In the genomic region with DNA sequence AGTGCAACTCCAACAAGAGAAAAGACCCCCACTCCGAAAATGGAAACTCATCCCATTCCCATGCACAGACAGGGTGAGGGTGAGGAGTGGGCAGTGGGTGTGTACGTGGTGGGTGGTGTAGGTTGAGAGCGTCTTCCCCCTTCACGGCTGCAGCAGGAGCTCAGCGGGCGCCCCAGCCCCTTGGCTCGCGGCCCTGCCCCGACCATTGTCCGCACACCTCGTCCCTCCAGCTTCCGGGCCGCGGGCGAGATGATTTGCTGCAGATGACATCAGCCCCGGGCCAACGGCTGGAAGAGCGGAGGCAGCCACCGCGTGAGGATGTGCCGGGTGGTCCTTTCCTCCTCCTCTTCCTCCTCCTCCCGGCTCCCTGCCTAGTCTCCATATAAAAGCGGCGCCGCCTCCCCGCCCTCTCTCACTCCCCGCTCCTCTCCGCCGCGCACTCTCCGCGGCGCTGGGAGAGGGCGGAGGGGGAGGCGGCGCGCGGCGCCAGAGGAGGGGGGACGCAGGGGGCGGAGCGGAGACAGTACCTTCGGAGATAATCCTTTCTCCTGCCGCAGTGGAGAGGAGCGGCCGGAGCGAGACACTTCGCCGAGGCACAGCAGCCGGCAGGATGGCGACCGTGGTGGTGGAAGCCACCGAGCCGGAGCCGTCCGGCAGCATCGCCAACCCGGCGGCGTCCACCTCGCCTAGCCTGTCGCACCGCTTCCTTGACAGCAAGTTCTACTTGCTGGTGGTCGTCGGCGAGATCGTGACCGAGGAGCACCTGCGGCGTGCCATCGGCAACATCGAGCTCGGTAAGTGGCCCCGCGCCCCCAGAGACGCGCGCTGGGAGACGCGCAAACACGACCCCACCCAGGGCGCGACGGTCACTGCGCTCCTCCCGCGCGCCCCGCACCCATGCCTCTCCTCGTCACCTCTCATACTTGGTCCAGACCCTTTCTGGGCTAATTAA, we compare ENCODE assay signal across 8 cellular contexts. TPM values are rescaled to one million over a fixed set of nuclear protein-coding genes. Genes with fewer than 3 reads are reported as not detected.
DNase-seq lines count a peak whose midpoint lies in the region; ATAC-seq and TF ChIP-seq lines count a peak whose summit lies in the region.

TSS of gene MAP1B (plus strand) at position 554 of the 952 bp plus-strand sequence. CDS start at position 611, 57 bp downstream.

- intact Hi-C loops in esophagus muscularis mucosa (cut with DNase I): loop anchor here (2.0 to 5.0 kb wide), 3 partner anchors 175 to 324 kb away; no protein-coding TSS in a partner anchor

- H2BK120ac ChIP-seq in mesendoderm (ENCODE audit: low read depth, low read length): no peak within 1 kb of the TSS

- no peak within 1 kb of the TSS for H2AFZ ChIP-seq in Karpas-422 (ENCODE audit: low read length)

- H3K4me3 ChIP-seq in NB4 (ENCODE audit: low read depth, low read length) (no peak within 1 kb of the TSS), esophagus muscularis mucosa (peak within 1 kb of the TSS; percentile 89 to 90 (median 90)), mesendoderm (ENCODE audit: low read length) (peak within 1 kb of the TSS; percentile 67), thymus (ENCODE audit: low read length) (peak within 1 kb of the TSS; percentile 28), Karpas-422 (ENCODE audit: low read length) (no peak within 1 kb of the TSS)

- H4K5ac ChIP-seq in mesendoderm (ENCODE audit: low read length): no peak within 1 kb of the TSS

- peaks cover 0 to 3% (median 0%) of the 10 kb centered on the region in 4 donors for H3K27me3 ChIP-seq in esophagus muscularis mucosa
- H3K27me3 ChIP-seq in mesendoderm (ENCODE audit: insufficient read depth, low read length, poor library complexity): no peaks in the 10 kb centered on the region
- H3K27me3 ChIP-seq in thymus (ENCODE audit: control insufficient read depth, insufficient read depth): peaks cover 38% of the 10 kb centered on the region
- H3K27me3 ChIP-seq in Karpas-422 (ENCODE audit: low read length): no peaks in the 10 kb centered on the region

- no peak within 1 kb of the TSS for H4K8ac ChIP-seq in mesendoderm (ENCODE audit: low read depth, low read length)

- H2BK5ac ChIP-seq in mesendoderm (ENCODE audit: low read length): peak within 1 kb of the TSS; percentile 74

- H3K4ac ChIP-seq in mesendoderm (ENCODE audit: low read depth, low read length): peak within 1 kb of the TSS; percentile 86

- no peaks in the 10 kb centered on the region for H3K9me3 ChIP-seq in esophagus muscularis mucosa
- H3K9me3 ChIP-seq in thymus (ENCODE audit: control insufficient read depth): no peaks in the 10 kb centered on the region
- no peaks in the 10 kb centered on the region for H3K9me3 ChIP-seq in Karpas-422 (ENCODE audit: low read length)

- no peak for TF ChIP-seq CTCF in GM10248 (IDR thresholded peaks at IDR 0.05; ENCODE audit: control extremely low read depth, extremely low read depth, low read depth, missing control alignments)
- TF ChIP-seq CTCF in NB4 (IDR thresholded peaks at IDR 0.05; ENCODE audit: low read depth, low read length): no peak
- no peak for TF ChIP-seq CTCF in esophagus muscularis mucosa (IDR thresholded peaks at IDR 0.05)

- H3K4me1 ChIP-seq in esophagus muscularis mucosa (peaks cover 7 to 45% (median 38%) of the 10 kb centered on the region in 4 donors), mesendoderm (ENCODE audit: control insufficient read depth, low read depth, low read length) (peaks cover 13% of the 10 kb centered on the region), thymus (ENCODE audit: control insufficient read depth, insufficient read depth, low read length) (peaks cover 4% of the 10 kb centered on the region), Karpas-422 (ENCODE audit: low read length) (no peaks in the 10 kb centered on the region)

- H2AK5ac ChIP-seq in mesendoderm (ENCODE audit: low read length): no peak within 1 kb of the TSS

- H4K20me1 ChIP-seq in Karpas-422 (ENCODE audit: insufficient read depth, low read depth, low read length): no peaks in the 10 kb centered on the region

- 3% methylated on average over 43 of the region's 90 CpGs for WGBS in esophagus muscularis mucosa
- no CpG with 5 or more reads among the region's 90 CpGs for WGBS in mesendoderm (ENCODE audit: extremely low coverage, insufficient coverage, low lambda C conversion rate)
- WGBS in thymus: 3% methylated on average over 90 of the region's 90 CpGs

- no peak for TF ChIP-seq POLR2A in NB4 (IDR thresholded peaks at IDR 0.05; ENCODE audit: extremely low read depth, insufficient read length)
- no peak for TF ChIP-seq POLR2A in esophagus muscularis mucosa (IDR thresholded peaks at IDR 0.05; ENCODE audit: low read depth)

- DNase-seq in GM10248 (ENCODE audit: extremely low spot score): peak; percentile 40
- DNase-seq in NB4 (ENCODE audit: low read depth): peak; percentile 19
- peak; percentile 39 to 88 for DNase-seq in SW 1271 (lab: John Stamatoyannopoulos, UW)
- no peak for DNase-seq in esophagus muscularis mucosa (ENCODE audit: extremely low spot score)
- peak; percentile 98 for DNase-seq in mesendoderm
- no peak for DNase-seq in Karpas-422

- H3K36me3 ChIP-seq in esophagus muscularis mucosa (no peaks in the 10 kb centered on the region), mesendoderm (ENCODE audit: control insufficient read depth, insufficient read depth, low read length) (no peaks in the 10 kb centered on the region), thymus (ENCODE audit: control insufficient read depth, insufficient read depth) (no peaks in the 10 kb centered on the region), Karpas-422 (ENCODE audit: insufficient read depth, low read length) (no peaks in the 10 kb centered on the region)

- H3K27ac ChIP-seq in esophagus muscularis mucosa (replicated peaks in 1 of 4) (peak within 1 kb of the TSS; percentile 90 to 93 (median 91)), mesendoderm (ENCODE audit: low read depth, low read length) (peak within 1 kb of the TSS; percentile 60), thymus (ENCODE audit: low read depth) (no peak within 1 kb of the TSS), Karpas-422 (ENCODE audit: low read length) (no peak within 1 kb of the TSS)

- H3K79me2 ChIP-seq in mesendoderm (ENCODE audit: control insufficient read depth, insufficient read depth, low read length): peaks cover 32% of the 10 kb centered on the region
- H3K79me2 ChIP-seq in Karpas-422 (ENCODE audit: low read length): no peaks in the 10 kb centered on the region

- POLR2A ChIA-PET in GM10248 (lab: Yijun Ruan, JAX): no interaction called here

- peak within 1 kb of the TSS; percentile 77 for H3K18ac ChIP-seq in mesendoderm (ENCODE audit: low read length)

- no peak for TF ChIP-seq EP300 in esophagus muscularis mucosa (IDR thresholded peaks at IDR 0.05)

- CTCF ChIA-PET in GM10248 (lab: Yijun Ruan, JAX): no interaction called here

- no peak within 1 kb of the TSS for H3K23ac ChIP-seq in mesendoderm (ENCODE audit: low read length)

- H3K9ac ChIP-seq in mesendoderm (ENCODE audit: low read length): peak within 1 kb of the TSS; percentile 88
- no peak within 1 kb of the TSS for H3K9ac ChIP-seq in Karpas-422 (ENCODE audit: low read length)

- no peak for ATAC-seq in GM21529 (IDR thresholded peaks at IDR 0.05; ENCODE audit: unreplicated experiment)

- no peaks in the 10 kb centered on the region for H3K9me2 ChIP-seq in Karpas-422 (replicated peaks; ENCODE audit: insufficient read depth, low read length)

- peaks cover 14% of the 10 kb centered on the region for H3K79me1 ChIP-seq in mesendoderm (ENCODE audit: low read length)

- peak within 1 kb of the TSS; percentile 94 for H3K56ac ChIP-seq in mesendoderm (ENCODE audit: low read length)

- no peak within 1 kb of the TSS for H2BK15ac ChIP-seq in mesendoderm (replicated peaks; ENCODE audit: low read depth)

- H3K4me2 ChIP-seq in mesendoderm (ENCODE audit: low read length): peak within 1 kb of the TSS; percentile 82
- no peak within 1 kb of the TSS for H3K4me2 ChIP-seq in Karpas-422 (ENCODE audit: low read depth, low read length, poor library complexity, severe bottlenecking)

RNA-seq across cellular contexts. Expression of gene MAP1B, which starts in this region (rescaled TPM):
- 1,000 to 10,000 TPM in 2 of 4 donors, 100 to 1,000 TPM in 2; 755 to 1,378 (median 1,096) TPM for total RNA-seq in esophagus muscularis mucosa
- polyA plus RNA-seq in mesendoderm (2013, experiment 1 of 2): 38.5 TPM
- polyA plus RNA-seq in mesendoderm (2013, experiment 2 of 2): 38.3 TPM
- 3.1 TPM for polyA plus RNA-seq in thymus
- total RNA-seq in Karpas-422 (2014; rRNA removed; shearing (Covaris generic); ENCODE audit: low replicate concordance): not detected in 2 replicates

Comparison
In these comparisons a context has a peak if more than half of its experiments do, and no peak if none do; other contexts are left out.
1. RNA of gene MAP1B (total RNA-seq): 755 to 1,378 TPM in esophagus muscularis mucosa; not detected in Karpas-422; every median in the first group is over 100 times any median in the second.
2. DNase-seq: peak in GM10248 (single experiment), NB4 (single experiment), SW 1271 (2 of 2) and mesendoderm (single experiment); none in esophagus muscularis mucosa (single experiment) and Karpas-422 (single experiment).
3. H3K4me3 ChIP-seq: peak in esophagus muscularis mucosa (4 of 4), mesendoderm (single experiment) and thymus (single experiment); none in NB4 (single experiment) and Karpas-422 (single experiment).
4. H3K27ac ChIP-seq: peak in esophagus muscularis mucosa (4 of 4) and mesendoderm (single experiment); none in thymus (single experiment) and Karpas-422 (single experiment).